Comparison of ENCODE assay signal across 29 cellular contexts in genomic region chr2:142881619-142882018, GRCh38. TPM values are rescaled to one million over a fixed set of nuclear protein-coding genes. Genes with fewer than 3 reads are reported as not detected.
"Had no signal": no experiment of that assay in that cellular context is flagged by ENCODE, and none has a peak within 500 bp of the region (broad histone marks: within the 10 kb centered on the region; RNA-seq: fewer than 3 reads in every experiment).

No MANE protein-coding gene starts in this region.

- H3K9me3 ChIP-seq: heart left ventricle, ovary, stomach, thyroid gland, upper lobe of right lung had no signal

- H3K4me3 Mint-ChIP-seq: activated T-cell treated with anti-CD3 and anti-CD28 coated beads, Interleukin-2, amount 50 U/mL, for 72 hours; central memory CD8-positive, alpha-beta T cell; endodermal cell; immature natural killer cell; mesothelial cell of epicardium; stimulated activated effector memory CD8-positive, alpha-beta T cell treated with anti-CD3 and anti-CD28 coated beads, Interleukin-12 subunit alpha, Interleukin-12 subunit beta, amount 100 ng/mL, for 72 hours had no signal

- H3K4me1 Mint-ChIP-seq: central memory CD8-positive, alpha-beta T cell; endodermal cell; immature natural killer cell; stimulated activated effector memory CD8-positive, alpha-beta T cell treated with anti-CD3 and anti-CD28 coated beads, Interleukin-12 subunit alpha, Interleukin-12 subunit beta, amount 100 ng/mL, for 72 hours had no signal

- H3K27me3 ChIP-seq: foreskin keratinocyte, heart left ventricle, ovary, stomach, thyroid gland, upper lobe of right lung had no signal

- ATAC-seq: activated naive CD4-positive, alpha-beta T cell treated with anti-CD3 and anti-CD28 coated beads, Interleukin-2, amount 50 U/mL, for 72 hours; activated T-cell treated with anti-CD3 and anti-CD28 coated beads, Interleukin-2, amount 50 U/mL, for 72 hours; esophagus mucosa; foreskin keratinocyte; heart left ventricle; left colon; sciatic nerve; stimulated activated effector memory CD8-positive, alpha-beta T cell treated with anti-CD3 and anti-CD28 coated beads, Interleukin-12 subunit alpha, Interleukin-12 subunit beta, amount 100 ng/mL, for 72 hours; upper lobe of right lung had no signal

- H3K27ac ChIP-seq: heart left ventricle, ovary, stomach, thyroid gland, upper lobe of right lung had no signal

- DNase-seq: activated CD4-positive, alpha-beta T cell treated with anti-CD3 and anti-CD28 coated beads for 4 hours; activated CD4-positive, alpha-beta T cell treated with anti-CD3 and anti-CD28 coated beads, Interleukin-2, amount 50 U/mL, for 4 hours; activated naive CD4-positive, alpha-beta T cell; activated T-cell treated with anti-CD3 and anti-CD28 coated beads for 4 hours; activated T-cell treated with anti-CD3 and anti-CD28 coated beads, Interleukin-2, amount 50 U/mL, for 72 hours; endodermal cell; foreskin keratinocyte; heart left ventricle; hypothalamus; immature natural killer cell; kidney; left colon; mammary epithelial cell; naive B cell; ovary; stimulated activated CD4-positive, alpha-beta T cell treated with anti-CD3 and anti-CD28 coated beads, Interleukin-12 subunit alpha, Interleukin-12 subunit beta, amount 100 ng/mL, for 4 hours; stimulated activated CD4-positive, alpha-beta T cell treated with anti-CD3 and anti-CD28 coated beads, Interleukin-4, amount 100 ng/mL, for 24 hours; stomach; thyroid gland; upper lobe of right lung had no signal

- H3K4me3 ChIP-seq: heart left ventricle, ovary, skin epidermis, stomach, thyroid gland, upper lobe of right lung had no signal

- H3K27me3 Mint-ChIP-seq: central memory CD8-positive, alpha-beta T cell; dendritic cell treated with granulocyte-macrophage colony-stimulating factor and Interleukin-4, amounts not matched to agents 40 ng/mL and 50 ng/mL, for 4 days; naive B cell; progenitor cell of endocrine pancreas had no signal

- H3K27ac Mint-ChIP-seq: activated naive CD4-positive, alpha-beta T cell treated with anti-CD3 and anti-CD28 coated beads, Interleukin-2, amount 50 U/mL, for 72 hours; activated T-cell treated with anti-CD3 and anti-CD28 coated beads, Interleukin-2, amount 50 U/mL, for 72 hours; dendritic cell treated with granulocyte-macrophage colony-stimulating factor and Interleukin-4, amounts not matched to agents 40 ng/mL and 50 ng/mL, for 4 days; endodermal cell; immature natural killer cell; mesothelial cell of epicardium; progenitor cell of endocrine pancreas; stimulated activated effector memory CD8-positive, alpha-beta T cell treated with anti-CD3 and anti-CD28 coated beads, Interleukin-12 subunit alpha, Interleukin-12 subunit beta, amount 100 ng/mL, for 72 hours had no signal

- H3K36me3 ChIP-seq: ovary, stomach, thyroid gland, upper lobe of right lung had no signal

- H3K4me1 ChIP-seq: stomach, thyroid gland, upper lobe of right lung had no signal

RNA-seq across cellular contexts. Expression of gene KYNU, which starts 4.2 kb away (rescaled TPM):
- total RNA-seq: activated naive CD4-positive, alpha-beta T cell treated with anti-CD3 and anti-CD28 coated beads, Interleukin-2, amount 50 U/mL, for 72 hours; progenitor cell of endocrine pancreas had no signal
